1 cellular context compared by ENCODE assay signal in genomic region chr11:71949034-71949433, GRCh38.
A peak's percentile ranks its signal among the peaks of the same experiment; 100 is the strongest.
TF ChIP-seq lines count a peak whose summit lies in the region.

No MANE protein-coding gene starts in this region.

TF ChIP-seq in K562, 482 proteins besides CTCF, POLR2A, EP300 and RAD21:
- TF ChIP-seq BHLHE40 (IDR thresholded peaks at IDR 0.05; ENCODE audit: low read length) (peak; percentile 60), ZNF121 (CRISPR knock-in tag; conservative IDR thresholded peaks at IDR 0.05) (peak; percentile 4; the same call in 1 of the 2 replicates), TRIM28 (IDR thresholded peaks at IDR 0.05) (no peak)
TF ChIP-seq in K562: peak in this region for 2.
